11 cellular contexts compared by ENCODE assay signal in the genomic region with DNA sequence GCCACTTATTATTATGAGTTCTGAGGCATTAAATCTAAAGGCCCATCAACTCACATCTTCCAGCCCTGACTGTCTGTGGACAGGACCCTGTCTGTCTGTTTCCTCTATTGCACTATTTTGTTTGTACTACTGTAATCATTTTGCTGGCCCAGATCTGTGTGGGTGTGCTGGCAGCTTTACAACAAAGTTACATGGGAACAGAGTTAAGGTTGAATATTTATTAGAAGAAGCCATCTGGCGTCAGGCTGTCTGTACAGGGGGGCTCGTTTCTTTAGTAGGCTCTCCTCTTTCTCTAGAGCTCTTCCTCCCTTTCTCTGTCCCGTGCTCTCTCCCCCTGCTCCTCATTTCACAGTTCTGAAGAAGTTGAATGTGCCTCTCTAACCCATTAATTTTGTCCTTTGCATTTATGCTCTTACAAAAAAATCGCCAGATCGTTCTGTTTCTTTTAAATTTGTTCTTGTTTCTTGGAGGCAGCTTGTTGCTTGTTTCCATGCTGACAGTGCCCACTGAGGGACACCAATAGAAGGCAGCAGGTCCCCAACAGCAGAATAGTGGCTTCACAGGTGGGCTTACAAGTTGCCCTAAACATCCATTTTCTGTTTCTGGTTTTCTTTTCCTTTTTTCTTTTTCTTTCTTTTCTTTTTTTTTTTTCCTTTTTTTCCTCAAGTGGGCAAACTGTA.
DNase-seq lines count a peak whose midpoint lies in the region; ATAC-seq and TF ChIP-seq lines count a peak whose summit lies in the region.
"Had no signal": no experiment of that assay in that cellular context is flagged by ENCODE, and none has a peak within 500 bp of the region (broad histone marks: within the 10 kb centered on the region; RNA-seq: fewer than 3 reads in every experiment).

No MANE protein-coding gene starts in this region.

- H3K9me3 Mint-ChIP-seq in activated CD4-positive, alpha-beta T cell treated with anti-CD3 and anti-CD28 coated beads for 36 hours (ENCODE audit: low read depth), result no peaks in the 10 kb centered on the region

- POLR2A ChIA-PET in activated CD4-positive, alpha-beta T cell treated with anti-CD3 and anti-CD28 coated beads for 36 hours (lab: Charles Lee), result no interaction called here

- no peak overlapping the region for H3K27ac Mint-ChIP-seq in activated CD4-positive, alpha-beta T cell treated with anti-CD3 and anti-CD28 coated beads for 36 hours

- H3K36me3 Mint-ChIP-seq in activated CD4-positive, alpha-beta T cell treated with anti-CD3 and anti-CD28 coated beads for 36 hours (ENCODE audit: low read depth), result no peaks in the 10 kb centered on the region

- no peak overlapping the region for H3K4me3 ChIP-seq in WERI-Rb-1 (ENCODE audit: low read depth, low read length)
- H3K4me3 ChIP-seq: BLaER1 treated with 17β-estradiol and CSF1 and Interleukin-3, amounts not matched to agents 10 nM and 100 nM had no signal

- no peak overlapping the region; the same call in 1 of the 2 replicates for H3K27ac ChIP-seq in WERI-Rb-1
- H3K27ac ChIP-seq: BLaER1 treated with 17β-estradiol and CSF1 and Interleukin-3, amounts not matched to agents 10 nM and 100 nM had no signal

- no peak overlapping the region for H3K4me3 Mint-ChIP-seq in activated CD4-positive, alpha-beta T cell treated with anti-CD3 and anti-CD28 coated beads for 36 hours

- TF ChIP-seq CTCF in WERI-Rb-1 (IDR thresholded peaks at IDR 0.05; ENCODE audit: low read depth, low read length), result no peak

- in situ Hi-C loops in ACHN (cut with HindIII; ENCODE audit: low pct_ligation_motif_present, low pct_unique_long_range_greater_than_20kb, low sequenced_read_pairs), result no loop called here
- in situ Hi-C loops in G401 (cut with HindIII; ENCODE audit: low sequenced_read_pairs), result no loop called here

- H3K27me3 Mint-ChIP-seq in activated CD4-positive, alpha-beta T cell treated with anti-CD3 and anti-CD28 coated beads for 36 hours, result peaks cover 1% of the 10 kb centered on the region

- no peaks in the 10 kb centered on the region for H3K4me1 Mint-ChIP-seq in activated CD4-positive, alpha-beta T cell treated with anti-CD3 and anti-CD28 coated beads for 36 hours

- no peaks in the 10 kb centered on the region for H3K9me3 ChIP-seq in WERI-Rb-1 (ENCODE audit: severe bottlenecking)
- H3K9me3 ChIP-seq: BLaER1 treated with 17β-estradiol and CSF1 and Interleukin-3, amounts not matched to agents 10 nM and 100 nM had no signal

- ATAC-seq in activated CD4-positive, alpha-beta T cell treated with anti-CD3 and anti-CD28 coated beads for 36 hours, result no peak
- no peak for ATAC-seq in HG02798 (IDR thresholded peaks at IDR 0.05; ENCODE audit: poor library complexity, unreplicated experiment)

- CTCF ChIA-PET in activated CD4-positive, alpha-beta T cell treated with anti-CD3 and anti-CD28 coated beads for 36 hours (lab: Charles Lee), result no interaction called here

- DNase-seq in ACHN (peak; percentile 27), NCI-H1694 (lab: John Stamatoyannopoulos, UW) (peak; percentile 55), dedifferentiated amniotic fluid mesenchymal stem cell (ENCODE audit: extremely low spot score) (peak; percentile 27), lung microvascular endothelial cell (ENCODE audit: low read depth in 2 of 2) (peak; percentile 21 to 59), G401 (ENCODE audit: low spot score) (no peak), WERI-Rb-1 (no peak)
- DNase-seq in activated CD4-positive, alpha-beta T cell treated with anti-CD3 and anti-CD28 coated beads for 36 hours, result no peak
- DNase-seq: activated CD4-positive, alpha-beta T cell treated with anti-CD3 and anti-CD28 coated beads for 48 hours; stimulated activated CD4-positive, alpha-beta T cell treated with anti-CD3 and anti-CD28 coated beads, Interleukin-12 subunit alpha, Interleukin-12 subunit beta, amount 100 ng/mL, for 4 hours had no signal

- intact Hi-C loops in activated CD4-positive, alpha-beta T cell treated with anti-CD3 and anti-CD28 coated beads for 36 hours (cut with DNase I, micrococcal nuclease), result no loop called here

- no peaks in the 10 kb centered on the region for H3K27me3 ChIP-seq in WERI-Rb-1 (ENCODE audit: insufficient read depth, low read depth, severe bottlenecking)
- H3K27me3 ChIP-seq: BLaER1 treated with 17β-estradiol and CSF1 and Interleukin-3, amounts not matched to agents 10 nM and 100 nM had no signal

- H3K36me3 ChIP-seq in WERI-Rb-1, result no peaks in the 10 kb centered on the region
- H3K36me3 ChIP-seq: BLaER1 treated with 17β-estradiol and CSF1 and Interleukin-3, amounts not matched to agents 10 nM and 100 nM had no signal

Comparison
In these comparisons a context has a peak if more than half of its experiments do, and no peak if none do; other contexts are left out.
1. DNase-seq: peak in ACHN (single experiment), NCI-H1694 (single experiment), dedifferentiated amniotic fluid mesenchymal stem cell (single experiment) and lung microvascular endothelial cell (2 of 2); none in activated CD4-positive, alpha-beta T cell treated with anti-CD3 and anti-CD28 coated beads for 36 hours (single experiment), G401 (single experiment) and WERI-Rb-1 (single experiment).